In genomic region chr2:231300020-231300721, GRCh38 we compare ENCODE assay signal across 1 cellular context.
TF ChIP-seq lines count a peak whose summit lies in the region.

No MANE protein-coding gene starts in this region.

TF ChIP-seq in WTC11, 78 proteins besides CTCF, POLR2A, EP300 and RAD21 (continued from another document):
- TF ChIP-seq ZNF281 (CRISPR knock-in tag; IDR thresholded peaks at IDR 0.05) (no peak), FOXK1 (CRISPR knock-in tag; IDR thresholded peaks at IDR 0.05) (no peak), TEAD4 (CRISPR knock-in tag; IDR thresholded peaks at IDR 0.05) (no peak), RORB (CRISPR knock-in tag; IDR thresholded peaks at IDR 0.05) (no peak)
